In genomic region chrX:110277609-110278008, GRCh38 we compare ENCODE assay signal across 16 cellular contexts. TPM values are rescaled to one million over a fixed set of nuclear protein-coding genes. Genes with fewer than 3 reads are reported as not detected.
DNase-seq lines count a peak whose midpoint lies in the region; ATAC-seq and TF ChIP-seq lines count a peak whose summit lies in the region.
"Had no signal": no experiment of that assay in that cellular context is flagged by ENCODE, and none has a peak within 500 bp of the region (broad histone marks: within the 10 kb centered on the region; RNA-seq: fewer than 3 reads in every experiment).

No MANE protein-coding gene starts in this region.

- TF ChIP-seq CTCF in PC-3 (conservative IDR thresholded peaks at IDR 0.05; ENCODE audit: low read depth, low read length) (no peak), endodermal cell (conservative IDR thresholded peaks at IDR 0.05) (no peak), smooth muscle cell (IDR thresholded peaks at IDR 0.05; ENCODE audit: borderline replicate concordance, insufficient read depth, poor library complexity, severe bottlenecking) (no peak)

- no peaks in the 10 kb centered on the region for H3K27me3 ChIP-seq in PC-3 (ENCODE audit: low read length)
- H3K27me3 ChIP-seq in endodermal cell (ENCODE audit: control insufficient read depth, insufficient read depth, low read length, poor library complexity, severe bottlenecking): no peaks in the 10 kb centered on the region
- H3K27me3 ChIP-seq in smooth muscle cell (ENCODE audit: low read depth): no peaks in the 10 kb centered on the region
- H3K27me3 ChIP-seq: MG63 had no signal

- no peak overlapping the region for H3K9ac ChIP-seq in PC-3 (ENCODE audit: low read length)
- H3K9ac ChIP-seq in endodermal cell (ENCODE audit: extremely low read depth, low read length, poor library complexity, severe bottlenecking): no peak overlapping the region
- H3K9ac ChIP-seq in smooth muscle cell (ENCODE audit: low read depth): no peak overlapping the region

- no peak overlapping the region for H3K27ac Mint-ChIP-seq in activated naive CD8-positive, alpha-beta T cell treated with anti-CD3 and anti-CD28 coated beads, Interleukin-2, amount 50 U/mL, for 24 hours
- no peak overlapping the region for H3K27ac Mint-ChIP-seq in activated naive CD8-positive, alpha-beta T cell treated with anti-CD3 and anti-CD28 coated beads for 36 hours
- peak overlapping the region; percentile 6 for H3K27ac Mint-ChIP-seq in endodermal cell
- H3K27ac Mint-ChIP-seq in stimulated activated effector memory CD8-positive, alpha-beta T cell treated with anti-CD3 and anti-CD28 coated beads, Interleukin-12 subunit alpha, Interleukin-12 subunit beta, amount 100 ng/mL, for 72 hours: no peak overlapping the region
- no peak overlapping the region for H3K27ac Mint-ChIP-seq in immature natural killer cell

- peak overlapping the region; percentile 25; the same call in 1 of the 2 replicates for H3K4me2 ChIP-seq in PC-3 (ENCODE audit: low read length)
- H3K4me2 ChIP-seq in smooth muscle cell: no peak overlapping the region
- H3K4me2 ChIP-seq: GM23338 had no signal

- H3K27ac ChIP-seq in PC-3 (ENCODE audit: low read length) (no peak overlapping the region), endodermal cell (ENCODE audit: low read depth, low read length) (no peak overlapping the region), smooth muscle cell (ENCODE audit: low read depth) (no peak overlapping the region)

- CTCF ChIA-PET in PC-3 (lab: Charles Lee): no interaction called here

- peaks cover 26% of the 10 kb centered on the region for H3K4me1 ChIP-seq in PC-3 (ENCODE audit: insufficient read depth, low read length)
- no peaks in the 10 kb centered on the region for H3K4me1 ChIP-seq in endodermal cell (ENCODE audit: control insufficient read depth, insufficient read depth, low read length)
- no peaks in the 10 kb centered on the region for H3K4me1 ChIP-seq in smooth muscle cell (ENCODE audit: low read depth)

- peaks cover 66% of the 10 kb centered on the region for H3K79me2 ChIP-seq in PC-3 (ENCODE audit: low read length)
- peaks cover 32% of the 10 kb centered on the region for H3K79me2 ChIP-seq in smooth muscle cell (ENCODE audit: low read depth)

- BruUV-seq in PC-3 (replicated peaks; lab: Mats Ljungman, UMichigan): no TSS peak

- H3K4me3 ChIP-seq in PC-3 (ENCODE audit: low read length) (no peak overlapping the region), endodermal cell (ENCODE audit: low read length) (no peak overlapping the region), smooth muscle cell (no peak overlapping the region)
- H3K4me3 ChIP-seq: GM23338, MG63 had no signal

- H3K27me3 Mint-ChIP-seq in activated naive CD8-positive, alpha-beta T cell treated with anti-CD3 and anti-CD28 coated beads, Interleukin-2, amount 50 U/mL, for 24 hours: no peaks in the 10 kb centered on the region
- no peaks in the 10 kb centered on the region for H3K27me3 Mint-ChIP-seq in activated naive CD8-positive, alpha-beta T cell treated with anti-CD3 and anti-CD28 coated beads for 36 hours
- no peaks in the 10 kb centered on the region for H3K27me3 Mint-ChIP-seq in endodermal cell (ENCODE audit: insufficient read depth)
- H3K27me3 Mint-ChIP-seq in immature natural killer cell (ENCODE audit: low read depth in 3 of 3): peaks cover 0 to 8% (median 4%) of the 10 kb centered on the region in 3 donors

- peaks cover 3% of the 10 kb centered on the region for H3K36me3 Mint-ChIP-seq in activated naive CD8-positive, alpha-beta T cell treated with anti-CD3 and anti-CD28 coated beads, Interleukin-2, amount 50 U/mL, for 24 hours (ENCODE audit: low read depth)
- peaks cover 9% of the 10 kb centered on the region for H3K36me3 Mint-ChIP-seq in activated naive CD8-positive, alpha-beta T cell treated with anti-CD3 and anti-CD28 coated beads for 36 hours
- peaks cover 5% of the 10 kb centered on the region for H3K36me3 Mint-ChIP-seq in endodermal cell (ENCODE audit: low read depth)
- H3K36me3 Mint-ChIP-seq in stimulated activated effector memory CD8-positive, alpha-beta T cell treated with anti-CD3 and anti-CD28 coated beads, Interleukin-12 subunit alpha, Interleukin-12 subunit beta, amount 100 ng/mL, for 72 hours: no peaks in the 10 kb centered on the region
- H3K36me3 Mint-ChIP-seq in immature natural killer cell: peaks cover 0 to 4% (median 3%) of the 10 kb centered on the region in 3 donors

- no peaks in the 10 kb centered on the region for H3F3A ChIP-seq in PC-3 (ENCODE audit: low read length, unreplicated experiment)
- H3F3A ChIP-seq in smooth muscle cell (ENCODE audit: low read depth): no peaks in the 10 kb centered on the region

- H4K20me1 ChIP-seq in PC-3 (ENCODE audit: low read length) (no peaks in the 10 kb centered on the region), smooth muscle cell (ENCODE audit: low read depth) (no peaks in the 10 kb centered on the region)

- no peak for DNase-seq in activated naive CD8-positive, alpha-beta T cell treated with anti-CD3 and anti-CD28 coated beads, Interleukin-2, amount 50 U/mL, for 24 hours
- no peak for DNase-seq in activated naive CD8-positive, alpha-beta T cell treated with anti-CD3 and anti-CD28 coated beads for 36 hours
- DNase-seq in PC-3 (peak; percentile 33), endodermal cell (no peak), immature natural killer cell (no peak), T-helper 9 cell (no peak), smooth muscle cell (lab: John Stamatoyannopoulos, UW; ENCODE audit: unreplicated experiment) (no peak)
- DNase-seq in stimulated activated effector memory CD8-positive, alpha-beta T cell treated with anti-CD3 and anti-CD28 coated beads, Interleukin-12 subunit alpha, Interleukin-12 subunit beta, amount 100 ng/mL, for 72 hours (ENCODE audit: low spot score in 2 of 2): no peak
- DNase-seq: Calu3, DMS79, MG63, NCI-H1105, NCI-H187, NCI-H446, NCI-H774 had no signal

- intact Hi-C loops in PC-3 (cut with micrococcal nuclease): no loop called here

- ATAC-seq in activated naive CD8-positive, alpha-beta T cell treated with anti-CD3 and anti-CD28 coated beads, Interleukin-2, amount 50 U/mL, for 24 hours: peak; percentile 28
- no peak for ATAC-seq in PC-3
- ATAC-seq in stimulated activated effector memory CD8-positive, alpha-beta T cell treated with anti-CD3 and anti-CD28 coated beads, Interleukin-12 subunit alpha, Interleukin-12 subunit beta, amount 100 ng/mL, for 72 hours: peak; percentile 58
- ATAC-seq: GM23338 had no signal

- no peaks in the 10 kb centered on the region for H3K36me3 ChIP-seq in PC-3 (ENCODE audit: low read depth, low read length)
- H3K36me3 ChIP-seq in endodermal cell (ENCODE audit: control insufficient read depth, insufficient read depth, low read length): no peaks in the 10 kb centered on the region
- no peaks in the 10 kb centered on the region for H3K36me3 ChIP-seq in smooth muscle cell (ENCODE audit: low read depth)
- H3K36me3 ChIP-seq: MG63 had no signal

- peaks cover 17% of the 10 kb centered on the region for H3K4me1 Mint-ChIP-seq in activated naive CD8-positive, alpha-beta T cell treated with anti-CD3 and anti-CD28 coated beads, Interleukin-2, amount 50 U/mL, for 24 hours
- peaks cover 18% of the 10 kb centered on the region for H3K4me1 Mint-ChIP-seq in activated naive CD8-positive, alpha-beta T cell treated with anti-CD3 and anti-CD28 coated beads for 36 hours
- H3K4me1 Mint-ChIP-seq in endodermal cell (peaks cover 20% of the 10 kb centered on the region), immature natural killer cell (peaks cover 17 to 32% of the 10 kb centered on the region in 2 donors)
- H3K4me1 Mint-ChIP-seq in stimulated activated effector memory CD8-positive, alpha-beta T cell treated with anti-CD3 and anti-CD28 coated beads, Interleukin-12 subunit alpha, Interleukin-12 subunit beta, amount 100 ng/mL, for 72 hours: peaks cover 18% of the 10 kb centered on the region

- no peaks in the 10 kb centered on the region for H3K9me3 Mint-ChIP-seq in activated naive CD8-positive, alpha-beta T cell treated with anti-CD3 and anti-CD28 coated beads, Interleukin-2, amount 50 U/mL, for 24 hours
- peaks cover 5% of the 10 kb centered on the region for H3K9me3 Mint-ChIP-seq in activated naive CD8-positive, alpha-beta T cell treated with anti-CD3 and anti-CD28 coated beads for 36 hours
- no peaks in the 10 kb centered on the region for H3K9me3 Mint-ChIP-seq in endodermal cell
- peaks cover 4% of the 10 kb centered on the region for H3K9me3 Mint-ChIP-seq in stimulated activated effector memory CD8-positive, alpha-beta T cell treated with anti-CD3 and anti-CD28 coated beads, Interleukin-12 subunit alpha, Interleukin-12 subunit beta, amount 100 ng/mL, for 72 hours
- H3K9me3 Mint-ChIP-seq in immature natural killer cell: peaks cover 0 to 2% (median under 1%) of the 10 kb centered on the region in 6 donors
- H3K9me3 Mint-ChIP-seq: GM23338 had no signal

- WGBS in endodermal cell (ENCODE audit: insufficient coverage in 1 of 2, insufficient read length in 1 of 2), 2 experiments: no CpG with 5 or more reads among the region's 1 CpG
- WGBS in smooth muscle cell (ENCODE audit: low lambda C conversion rate): 89% methylated on average over 1 of the region's 1 CpG

- H3K9me3 ChIP-seq in PC-3 (ENCODE audit: low read length) (no peaks in the 10 kb centered on the region), endodermal cell (ENCODE audit: control insufficient read depth, low read length) (no peaks in the 10 kb centered on the region), smooth muscle cell (replicated peaks; ENCODE audit: low read depth) (no peaks in the 10 kb centered on the region)
- H3K9me3 ChIP-seq: MG63 had no signal

- POLR2A ChIA-PET in PC-3 (lab: Charles Lee; ENCODE audit: unreplicated experiment): no interaction called here

- H3K4me3 Mint-ChIP-seq in activated naive CD8-positive, alpha-beta T cell treated with anti-CD3 and anti-CD28 coated beads, Interleukin-2, amount 50 U/mL, for 24 hours: no peak overlapping the region
- no peak overlapping the region for H3K4me3 Mint-ChIP-seq in activated naive CD8-positive, alpha-beta T cell treated with anti-CD3 and anti-CD28 coated beads for 36 hours
- H3K4me3 Mint-ChIP-seq in endodermal cell (no peak overlapping the region), immature natural killer cell (no peak overlapping the region)
- no peak overlapping the region for H3K4me3 Mint-ChIP-seq in stimulated activated effector memory CD8-positive, alpha-beta T cell treated with anti-CD3 and anti-CD28 coated beads, Interleukin-12 subunit alpha, Interleukin-12 subunit beta, amount 100 ng/mL, for 72 hours
- H3K4me3 Mint-ChIP-seq: GM23338 had no signal

- H3K9me2 ChIP-seq in PC-3 (replicated peaks; ENCODE audit: low read length): no peaks in the 10 kb centered on the region

- H2AFZ ChIP-seq in PC-3 (ENCODE audit: low read length): no peak overlapping the region
- no peak overlapping the region for H2AFZ ChIP-seq in smooth muscle cell (ENCODE audit: low read depth)
- H2AFZ ChIP-seq: GM23338 had no signal

RNA-seq across cellular contexts. Expression of gene AMMECR1, which starts 40.3 kb away (rescaled TPM):
- 10 to 100 TPM; 11.6 to 11.8 TPM for total RNA-seq in activated naive CD8-positive, alpha-beta T cell treated with anti-CD3 and anti-CD28 coated beads for 36 hours
- total RNA-seq in PC-3 (2014; rRNA removed) (12.7 and 14.2 TPM in 2 replicates), endodermal cell (10 to 100 TPM; 26.8 to 62.2 TPM), smooth muscle cell (19.6 and 20.9 TPM in 2 replicates)
- polyA plus RNA-seq in endodermal cell (2013, experiment 1 of 2): 12.2 TPM
- 12.2 TPM for polyA plus RNA-seq in endodermal cell (2013, experiment 2 of 2)
- polyA plus RNA-seq in immature natural killer cell (1 to 10 TPM; 6.2 to 8.1 (median 7.6) TPM), smooth muscle cell (5.5 and 11.2 TPM in 2 replicates)
